Comparison of ENCODE assay signal across 8 cellular contexts in the genomic region with DNA sequence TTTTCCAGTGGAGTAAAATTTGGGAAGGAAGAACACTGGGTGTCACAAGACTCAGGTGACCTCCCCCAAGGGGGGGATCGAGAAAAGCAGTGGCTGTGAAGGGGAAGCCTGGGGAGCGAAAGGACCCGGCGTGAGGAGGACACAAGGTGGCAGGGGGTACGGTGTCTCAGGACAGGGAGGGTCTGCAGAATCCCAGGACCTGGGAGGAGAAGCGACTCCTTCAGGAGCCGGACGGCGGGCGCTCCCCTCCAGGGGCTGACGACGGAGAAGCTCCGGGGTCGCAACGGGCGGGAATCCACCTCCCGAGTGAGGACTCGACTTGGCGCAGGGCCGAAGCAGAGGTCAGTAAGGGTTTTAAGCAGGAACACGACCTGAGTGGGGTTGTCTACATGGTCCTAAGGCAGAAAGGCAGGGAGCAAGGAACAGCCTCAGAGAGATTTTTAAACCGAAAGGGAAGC. TPM values are rescaled to one million over a fixed set of nuclear protein-coding genes. Genes with fewer than 3 reads are reported as not detected.
A peak's percentile ranks its signal among the peaks of the same experiment; 100 is the strongest.
DNase-seq lines count a peak whose midpoint lies in the region; ATAC-seq and TF ChIP-seq lines count a peak whose summit lies in the region.

No MANE protein-coding gene starts in this region.

- peak overlapping the region; percentile 96 for H3K4me3 Mint-ChIP-seq in activated T-helper 2 cell treated with anti-CD3 and anti-CD28 coated beads, Interferon-gamma antibody, Interleukin-2, Interleukin-4, amounts not matched to agents 10 μg/mL and 5 μg/mL and 100 μg/mL, durations not matched to agents 14 hours and 24 hours and 36 hours (ENCODE audit: low read depth)
- peak overlapping the region; percentile 93 for H3K4me3 Mint-ChIP-seq in progenitor cell of endocrine pancreas (ENCODE audit: low read depth)

- H3K36me3 ChIP-seq in cardiac muscle cell, result peaks cover 4% of the 10 kb centered on the region

- peaks cover 18% of the 10 kb centered on the region for H3K9me3 Mint-ChIP-seq in activated T-helper 2 cell treated with anti-CD3 and anti-CD28 coated beads, Interferon-gamma antibody, Interleukin-2, Interleukin-4, amounts not matched to agents 10 μg/mL and 5 μg/mL and 100 μg/mL, durations not matched to agents 14 hours and 24 hours and 36 hours
- peaks cover 3% of the 10 kb centered on the region for H3K9me3 Mint-ChIP-seq in progenitor cell of endocrine pancreas (ENCODE audit: low read depth)

- H3K36me3 Mint-ChIP-seq in activated T-helper 2 cell treated with anti-CD3 and anti-CD28 coated beads, Interferon-gamma antibody, Interleukin-2, Interleukin-4, amounts not matched to agents 10 μg/mL and 5 μg/mL and 100 μg/mL, durations not matched to agents 14 hours and 24 hours and 36 hours (ENCODE audit: low read depth), result peaks cover 45% of the 10 kb centered on the region
- peaks cover 18% of the 10 kb centered on the region for H3K36me3 Mint-ChIP-seq in progenitor cell of endocrine pancreas (ENCODE audit: insufficient read depth)

- H3K4me1 Mint-ChIP-seq in activated T-helper 2 cell treated with anti-CD3 and anti-CD28 coated beads, Interferon-gamma antibody, Interleukin-2, Interleukin-4, amounts not matched to agents 10 μg/mL and 5 μg/mL and 100 μg/mL, durations not matched to agents 14 hours and 24 hours and 36 hours (ENCODE audit: low read depth), result peaks cover 14% of the 10 kb centered on the region
- H3K4me1 Mint-ChIP-seq in progenitor cell of endocrine pancreas (ENCODE audit: low read depth), result peaks cover 19% of the 10 kb centered on the region

- ATAC-seq in HG03159 (IDR thresholded peaks at IDR 0.05; ENCODE audit: unreplicated experiment) (peak; percentile 35), GM21576 (IDR thresholded peaks at IDR 0.05; ENCODE audit: unreplicated experiment) (no peak)

- no peaks in the 10 kb centered on the region for H3K27me3 ChIP-seq in cardiac muscle cell

- no peaks in the 10 kb centered on the region for H3K4me1 ChIP-seq in cardiac muscle cell (ENCODE audit: low read depth)

- peak overlapping the region; percentile 60 for H3K4me3 ChIP-seq in cardiac muscle cell

- H3K27ac ChIP-seq in cardiac muscle cell, result no peak overlapping the region

- no peak for TF ChIP-seq CTCF in cardiac muscle cell (IDR thresholded peaks at IDR 0.05; ENCODE audit: low read depth, low read length)
- no peak for TF ChIP-seq CTCF in progenitor cell of endocrine pancreas (IDR thresholded peaks at IDR 0.05; ENCODE audit: unreplicated experiment)

- no peaks in the 10 kb centered on the region for H3K9me3 ChIP-seq in cardiac muscle cell (ENCODE audit: low read depth)

- intact Hi-C loops in activated T-helper 2 cell treated with anti-CD3 and anti-CD28 coated beads, Interferon-gamma antibody, Interleukin-2, Interleukin-4, amounts not matched to agents 10 μg/mL and 5 μg/mL and 100 μg/mL, durations not matched to agents 14 hours and 24 hours and 36 hours (cut with micrococcal nuclease), result loop anchor here (1.0 to 5.0 kb wide), 3 partner anchors 18 to 244 kb away; partner anchors contain the start of gene ZNF613

- peak overlapping the region; percentile 92 for H3K27ac Mint-ChIP-seq in activated T-helper 2 cell treated with anti-CD3 and anti-CD28 coated beads, Interferon-gamma antibody, Interleukin-2, Interleukin-4, amounts not matched to agents 10 μg/mL and 5 μg/mL and 100 μg/mL, durations not matched to agents 14 hours and 24 hours and 36 hours
- peak overlapping the region; percentile 97 for H3K27ac Mint-ChIP-seq in progenitor cell of endocrine pancreas

- DNase-seq in DMS 273 (lab: John Stamatoyannopoulos, UW; ENCODE audit: unreplicated experiment) (peak; percentile 56), DMS 273 treated with DMSO at 0.1 percent for 48 hours (lab: John Stamatoyannopoulos, UW) (no peak), cardiac muscle cell (ENCODE audit: low read depth in 1 of 2, low spot score in 1 of 2) (peak in 1 of 2 donors; percentile 39), progenitor cell of endocrine pancreas (ENCODE audit: low spot score, unreplicated experiment) (peak; percentile 15), NCI-H1694 treated with DMSO at 0.1 percent for 48 hours (lab: John Stamatoyannopoulos, UW) (no peak)
- DNase-seq in activated T-helper 2 cell treated with anti-CD3 and anti-CD28 coated beads, Interferon-gamma antibody, Interleukin-2, Interleukin-4, amounts not matched to agents 10 μg/mL and 5 μg/mL and 100 μg/mL, durations not matched to agents 14 hours and 24 hours and 36 hours (ENCODE audit: low spot score), result no peak

- no peaks in the 10 kb centered on the region for H3K27me3 Mint-ChIP-seq in activated T-helper 2 cell treated with anti-CD3 and anti-CD28 coated beads, Interferon-gamma antibody, Interleukin-2, Interleukin-4, amounts not matched to agents 10 μg/mL and 5 μg/mL and 100 μg/mL, durations not matched to agents 14 hours and 24 hours and 36 hours (ENCODE audit: low read depth)
- no peaks in the 10 kb centered on the region for H3K27me3 Mint-ChIP-seq in progenitor cell of endocrine pancreas

RNA-seq across cellular contexts. Expression of gene ZNF836, which starts 0.5 kb away (rescaled TPM):
- total RNA-seq in activated T-helper 2 cell treated with anti-CD3 and anti-CD28 coated beads, Interferon-gamma antibody, Interleukin-2, Interleukin-4, amounts not matched to agents 10 μg/mL and 5 μg/mL and 100 μg/mL, durations not matched to agents 14 hours and 24 hours and 36 hours, result 7.2 and 8.8 TPM in 2 replicates
- total RNA-seq in cardiac muscle cell (9.4 and 13.1 TPM in 2 replicates), progenitor cell of endocrine pancreas (30.2 and 32.6 TPM in 2 replicates)
- 7.3 and 10.8 TPM in 2 replicates for polyA plus RNA-seq in cardiac muscle cell

RNA-seq across cellular contexts. Expression of gene PPP2R1A, which starts 19.0 kb away (rescaled TPM):
- 218 and 225 TPM in 2 replicates for total RNA-seq in activated T-helper 2 cell treated with anti-CD3 and anti-CD28 coated beads, Interferon-gamma antibody, Interleukin-2, Interleukin-4, amounts not matched to agents 10 μg/mL and 5 μg/mL and 100 μg/mL, durations not matched to agents 14 hours and 24 hours and 36 hours
- total RNA-seq in cardiac muscle cell, result 641 and 821 TPM in 2 replicates
- polyA plus RNA-seq in cardiac muscle cell, result 724 and 813 TPM in 2 replicates
- 299 and 307 TPM in 2 replicates for total RNA-seq in progenitor cell of endocrine pancreas

RNA-seq across cellular contexts. Expression of gene ZNF616, which starts 31.2 kb away (rescaled TPM):
- 6.6 and 8.5 TPM in 2 replicates for total RNA-seq in activated T-helper 2 cell treated with anti-CD3 and anti-CD28 coated beads, Interferon-gamma antibody, Interleukin-2, Interleukin-4, amounts not matched to agents 10 μg/mL and 5 μg/mL and 100 μg/mL, durations not matched to agents 14 hours and 24 hours and 36 hours
- 9.1 and 11.9 TPM in 2 replicates for total RNA-seq in cardiac muscle cell
- 7.7 and 15.3 TPM in 2 replicates for polyA plus RNA-seq in cardiac muscle cell
- 24.0 and 28.5 TPM in 2 replicates for total RNA-seq in progenitor cell of endocrine pancreas

Comparison
In these comparisons a context has a peak if more than half of its experiments do, and no peak if none do; other contexts are left out.
1. DNase-seq: peak in DMS 273 (single experiment) and progenitor cell of endocrine pancreas (single experiment); none in DMS 273 treated with DMSO at 0.1 percent for 48 hours (single experiment), activated T-helper 2 cell treated with anti-CD3 and anti-CD28 coated beads, Interferon-gamma antibody, Interleukin-2, Interleukin-4, amounts not matched to agents 10 μg/mL and 5 μg/mL and 100 μg/mL, durations not matched to agents 14 hours and 24 hours and 36 hours (single experiment) and NCI-H1694 treated with DMSO at 0.1 percent for 48 hours (single experiment).